ENCODE assay signal across 18 cellular contexts in genomic region chr9:121328876-121329681, GRCh38. TPM values are rescaled to one million over a fixed set of nuclear protein-coding genes. Genes with fewer than 3 reads are reported as not detected.
DNase-seq lines count a peak whose midpoint lies in the region; ATAC-seq and TF ChIP-seq lines count a peak whose summit lies in the region.
"Had no signal": no experiment of that assay in that cellular context is flagged by ENCODE, and none has a peak within 500 bp of the region (broad histone marks: within the 10 kb centered on the region; RNA-seq: fewer than 3 reads in every experiment).

No MANE protein-coding gene starts in this region.

- H3K36me3 ChIP-seq in left ventricle myocardium inferior, result peaks cover 97% of the 10 kb centered on the region
- H3K36me3 ChIP-seq in colonic mucosa, result peaks cover 29% of the 10 kb centered on the region
- peaks cover 100% of the 10 kb centered on the region for H3K36me3 ChIP-seq in neutrophil
- H3K36me3 ChIP-seq in vagina, result peaks cover 15 to 96% of the 10 kb centered on the region in 2 donors

- H3K4me1 ChIP-seq in left ventricle myocardium inferior (peaks cover 99% of the 10 kb centered on the region), colonic mucosa (no peaks in the 10 kb centered on the region), neutrophil (ENCODE audit: control insufficient read depth in 1 of 2, insufficient read depth in 1 of 2, low read depth in 1 of 2, low read length in 1 of 2) (peaks cover 33 to 45% of the 10 kb centered on the region in 2 experiments), vagina (peaks cover 73% of the 10 kb centered on the region)

- DNase-seq in left ventricle myocardium inferior (no peak), left cardiac atrium (no peak), colonic mucosa (no peak), vagina (ENCODE audit: extremely low spot score in 2 of 2) (peak in 1 of 2 donors; percentile 86), EL (no peak), glutamatergic neuron (no peak), activated gamma-delta T cell treated with Interleukin-2 at 50 U/mL for 16 hours (no peak)
- DNase-seq: kidney glomerular epithelial cell; naive thymus-derived CD8-positive, alpha-beta T cell; NCI-H226; OCI-M1; retina; stimulated activated CD4-positive, alpha-beta T cell treated with anti-CD3 and anti-CD28 coated beads, Interleukin-4, amount 100 ng/mL, for 24 hours had no signal

- no peak overlapping the region for H3K4me3 Mint-ChIP-seq in glutamatergic neuron (ENCODE audit: unreplicated experiment)
- H3K4me3 Mint-ChIP-seq: naive thymus-derived CD8-positive, alpha-beta T cell; WTC11 had no signal

- H3K9ac ChIP-seq in colonic mucosa (ENCODE audit: low read depth in 2 of 2, low read length in 2 of 2), result peak overlapping the region in 1 of 2 donors; percentile 15

- peaks cover 2% of the 10 kb centered on the region for H3K27me3 Mint-ChIP-seq in glutamatergic neuron (ENCODE audit: unreplicated experiment)
- H3K27me3 Mint-ChIP-seq: naive thymus-derived CD8-positive, alpha-beta T cell had no signal

- no peaks in the 10 kb centered on the region for H3K27me3 ChIP-seq in left ventricle myocardium inferior (ENCODE audit: low read depth)
- H3K27me3 ChIP-seq in colonic mucosa, result no peaks in the 10 kb centered on the region
- H3K27me3 ChIP-seq in neutrophil, result no peaks in the 10 kb centered on the region
- H3K27me3 ChIP-seq in vagina, result no peaks in the 10 kb centered on the region
- H3K27me3 ChIP-seq: hepatocyte had no signal

- no peak for TF ChIP-seq POLR2A in vagina (IDR thresholded peaks at IDR 0.05)

- TF ChIP-seq CTCF in left ventricle myocardium inferior (IDR thresholded peaks at IDR 0.05; ENCODE audit: borderline replicate concordance) (no peak), colonic mucosa (IDR thresholded peaks at IDR 0.05) (no peak), neutrophil (IDR thresholded peaks at IDR 0.05) (no peak), vagina (IDR thresholded peaks at IDR 0.05) (no peak), glutamatergic neuron (IDR thresholded peaks at IDR 0.05; ENCODE audit: partially characterized antibody, unreplicated experiment) (no peak)

- H3K4me3 ChIP-seq in left ventricle myocardium inferior, result no peak overlapping the region
- no peak overlapping the region for H3K4me3 ChIP-seq in colonic mucosa
- no peak overlapping the region for H3K4me3 ChIP-seq in neutrophil (ENCODE audit: low read depth in 1 of 2, low read length in 1 of 2)
- no peak overlapping the region for H3K4me3 ChIP-seq in vagina
- H3K4me3 ChIP-seq: hepatocyte had no signal

- H3K27ac Mint-ChIP-seq in glutamatergic neuron (ENCODE audit: unreplicated experiment), result no peak overlapping the region
- H3K27ac Mint-ChIP-seq: activated naive CD4-positive, alpha-beta T cell treated with anti-CD3 and anti-CD28 coated beads, Interleukin-2, amount 50 U/mL, for 72 hours; WTC11 had no signal

- ATAC-seq in left cardiac atrium, result no peak
- ATAC-seq: activated naive CD4-positive, alpha-beta T cell treated with anti-CD3 and anti-CD28 coated beads, Interleukin-2, amount 50 U/mL, for 72 hours; naive thymus-derived CD8-positive, alpha-beta T cell; SK-N-SH treated with all-trans-retinoic acid at 6 μM for 48 hours; WTC11 had no signal

- no peaks in the 10 kb centered on the region for H3K9me3 Mint-ChIP-seq in glutamatergic neuron (ENCODE audit: unreplicated experiment)
- H3K9me3 Mint-ChIP-seq: activated naive CD4-positive, alpha-beta T cell treated with anti-CD3 and anti-CD28 coated beads, Interleukin-2, amount 50 U/mL, for 72 hours; naive thymus-derived CD8-positive, alpha-beta T cell; WTC11 had no signal

- intact Hi-C loops in left ventricle myocardium inferior (cut with micrococcal nuclease), result no loop called here
- intact Hi-C loops in left cardiac atrium (cut with DNase I), result no loop called here
- intact Hi-C loops in colonic mucosa (cut with DNase I), result no loop called here
- intact Hi-C loops in vagina (cut with DNase I), result no loop called here

- no peaks in the 10 kb centered on the region for H3K36me3 Mint-ChIP-seq in glutamatergic neuron (ENCODE audit: unreplicated experiment)
- H3K36me3 Mint-ChIP-seq: activated naive CD4-positive, alpha-beta T cell treated with anti-CD3 and anti-CD28 coated beads, Interleukin-2, amount 50 U/mL, for 72 hours had no signal

- H3K4me1 Mint-ChIP-seq in glutamatergic neuron (ENCODE audit: low read depth, unreplicated experiment), result peaks cover 2% of the 10 kb centered on the region
- H3K4me1 Mint-ChIP-seq: WTC11 had no signal

- H3K27ac ChIP-seq in left ventricle myocardium inferior (replicated peaks), result peak overlapping the region; percentile 95
- peak overlapping the region; percentile 34 for H3K27ac ChIP-seq in colonic mucosa
- peak overlapping the region; percentile 73 for H3K27ac ChIP-seq in neutrophil
- H3K27ac ChIP-seq in vagina, result peak overlapping the region; percentile 98
- H3K27ac ChIP-seq: hepatocyte had no signal

- no peaks in the 10 kb centered on the region for H3K9me3 ChIP-seq in left ventricle myocardium inferior (replicated peaks)
- no peaks in the 10 kb centered on the region for H3K9me3 ChIP-seq in colonic mucosa
- H3K9me3 ChIP-seq in neutrophil, result no peaks in the 10 kb centered on the region
- H3K9me3 ChIP-seq in vagina, result no peaks in the 10 kb centered on the region

RNA-seq across cellular contexts. Expression of gene STOM, which starts 41.0 kb away (rescaled TPM):
- total RNA-seq in left ventricle myocardium inferior (165 TPM), left cardiac atrium (100 to 1,000 TPM; 194 to 326 TPM), colonic mucosa (100 to 1,000 TPM in 1 of 2 donors, 10 to 100 TPM in 1; 58.7 to 110 TPM), vagina (263 TPM), glutamatergic neuron (ENCODE audit: unreplicated experiment) (2.0 TPM)

Comparison
In these comparisons a context has a peak if more than half of its experiments do, and no peak if none do; other contexts are left out.
1. H3K27ac ChIP-seq: peak in every context shown above with its lines; median percentile 98 in vagina; 95 in left ventricle myocardium inferior; 73 in neutrophil; 34 in colonic mucosa.
2. RNA of gene STOM, which starts 41.0 kb away (total RNA-seq): 194 to 326 TPM in left cardiac atrium, 263 TPM in vagina (single experiment), 165 TPM in left ventricle myocardium inferior (single experiment) and 58.7 to 110 TPM in colonic mucosa; 2.0 TPM in glutamatergic neuron (single experiment); every median in the first group is over 10 times any median in the second.